In the genomic region with DNA sequence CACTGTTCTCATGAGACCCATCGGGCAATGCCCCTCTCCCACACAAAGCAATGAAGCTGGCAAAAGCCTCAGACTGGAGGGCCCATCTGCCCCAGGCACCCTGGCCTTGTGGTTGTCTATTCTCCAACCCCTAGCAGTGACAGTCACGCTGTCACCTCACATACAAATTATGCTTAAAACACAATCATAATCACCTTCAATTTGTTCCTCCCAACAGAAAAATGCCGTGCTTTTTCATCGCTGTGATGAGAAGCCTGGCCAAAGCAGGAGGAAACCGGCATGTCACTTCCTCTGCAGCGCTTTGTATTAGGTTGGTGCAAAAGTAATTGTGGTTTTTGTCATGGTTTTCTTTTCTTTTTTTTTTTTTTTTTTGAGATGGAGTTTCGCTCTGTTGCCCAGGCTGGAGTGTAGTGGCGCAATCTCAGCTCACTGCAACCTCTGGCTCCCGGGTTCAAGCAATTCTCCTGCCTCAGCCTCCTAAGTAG, we compare ENCODE assay signal across 8 cellular contexts. TPM values are rescaled to one million over a fixed set of nuclear protein-coding genes. Genes with fewer than 3 reads are reported as not detected.
DNase-seq lines count a peak whose midpoint lies in the region; ATAC-seq and TF ChIP-seq lines count a peak whose summit lies in the region.
"Not testable (repeated sequence)": the region's sequence is repeated elsewhere in the genome, so short reads cannot be mapped to it uniquely, and the experiment has no call there.

No MANE protein-coding gene starts in this region.

- H3K9me2 ChIP-seq in OCI-LY7 (ENCODE audit: insufficient read depth, low read length) = not testable (repeated sequence)

- peak overlapping the region; percentile 70 for H2AFZ ChIP-seq in OCI-LY7 (ENCODE audit: low read length)

- CTCF ChIA-PET in CD8-positive, alpha-beta T cell (lab: Charles Lee) = interaction anchor here (0.7 to 3.5 kb wide), 2 partner anchors 10 to 18 kb away, joined by 3 to 19 read pairs; no protein-coding TSS in a partner anchor
- CTCF ChIA-PET in OCI-LY7 (lab: Charles Lee; ENCODE audit: unreplicated experiment) = not testable (repeated sequence)
- CTCF ChIA-PET in activated CD4-positive, alpha-beta T cell treated with anti-CD3 and anti-CD28 coated beads, Interleukin-2, amount 10 ng/mL, durations not matched to agents 7 days and 5 days (lab: Charles Lee) = interaction anchor here (0.6 to 1.6 kb wide), 3 partner anchors 9 to 1106 kb away, joined by 3 read pairs; no protein-coding TSS in a partner anchor
- CTCF ChIA-PET in activated naive CD4-positive, alpha-beta T cell treated with anti-CD3 and anti-CD28 coated beads for 36 hours (lab: Charles Lee) = interaction anchor here (0.6 to 1.6 kb wide), 6 partner anchors 9 to 267 kb away, joined by 3 to 6 read pairs (median 3); no protein-coding TSS in a partner anchor

- H3K79me2 ChIP-seq in OCI-LY7 (ENCODE audit: insufficient read depth, low read depth, low read length) = not testable (repeated sequence)

- H3K4me1 Mint-ChIP-seq in CD8-positive, alpha-beta T cell (ENCODE audit: low read depth) = peaks cover 55% of the 10 kb centered on the region
- H3K4me1 Mint-ChIP-seq in activated CD4-positive, alpha-beta T cell treated with anti-CD3 and anti-CD28 coated beads, Interleukin-2, amount 10 ng/mL, durations not matched to agents 7 days and 5 days = peaks cover 84% of the 10 kb centered on the region
- peaks cover 34% of the 10 kb centered on the region for H3K4me1 Mint-ChIP-seq in activated naive CD4-positive, alpha-beta T cell treated with anti-CD3 and anti-CD28 coated beads for 36 hours (ENCODE audit: low read depth)
- peaks cover 32 to 41% of the 10 kb centered on the region in 2 donors for H3K4me1 Mint-ChIP-seq in effector memory CD8-positive, alpha-beta T cell (ENCODE audit: low read depth in 2 of 2)
- peaks cover 28 to 60% (median 47%) of the 10 kb centered on the region in 3 donors for H3K4me1 Mint-ChIP-seq in naive B cell

- not testable (repeated sequence) for BruUV-seq in OCI-LY7 (replicated peaks; lab: Mats Ljungman, UMichigan)

- not testable (repeated sequence) for H3K36me3 ChIP-seq in CD8-positive, alpha-beta T cell (ENCODE audit: insufficient read depth, low read length); OCI-LY7 (ENCODE audit: insufficient read depth, low read length)
- peaks cover 19 to 91% (median 86%) of the 10 kb centered on the region in 4 donors for H3K36me3 ChIP-seq in stomach

- peak overlapping the region; percentile 61 for H3K4me3 Mint-ChIP-seq in CD8-positive, alpha-beta T cell
- H3K4me3 Mint-ChIP-seq in activated CD4-positive, alpha-beta T cell treated with anti-CD3 and anti-CD28 coated beads, Interleukin-2, amount 10 ng/mL, durations not matched to agents 7 days and 5 days = peak overlapping the region; percentile 64
- H3K4me3 Mint-ChIP-seq in activated naive CD4-positive, alpha-beta T cell treated with anti-CD3 and anti-CD28 coated beads for 36 hours = peak overlapping the region; percentile 29
- H3K4me3 Mint-ChIP-seq in effector memory CD8-positive, alpha-beta T cell = peak overlapping the region; percentile 69 to 76
- H3K4me3 Mint-ChIP-seq in naive B cell = peak overlapping the region in 4 of 8 donors; percentile 20 to 72 (median 66)

- WGBS in stomach, 5 donors = 70 to 85% (median 80%) methylated on average over 9 of the region's 9 CpGs

- H3K4me1 ChIP-seq in CD8-positive, alpha-beta T cell (ENCODE audit: insufficient read depth, low read length) = peaks cover 19% of the 10 kb centered on the region
- H3K4me1 ChIP-seq in OCI-LY7 (ENCODE audit: insufficient read depth, low read length, poor library complexity, severe bottlenecking) (peaks cover 85% of the 10 kb centered on the region), stomach (peaks cover 0 to 27% (median 0%) of the 10 kb centered on the region in 4 donors)

- not testable (repeated sequence) for H3K9me3 ChIP-seq in CD8-positive, alpha-beta T cell (ENCODE audit: low read length); OCI-LY7 (ENCODE audit: low read length); stomach

- not testable (repeated sequence) for H3K27me3 ChIP-seq in CD8-positive, alpha-beta T cell (ENCODE audit: insufficient read depth, low read length); HL-60 (ENCODE audit: insufficient read depth, poor library complexity, severe bottlenecking); stomach

- not testable (repeated sequence) for H3K27ac ChIP-seq in CD8-positive, alpha-beta T cell (ENCODE audit: low read depth, low read length)
- H3K27ac ChIP-seq in HL-60 (replicated peaks) (peak overlapping the region; percentile 19), OCI-LY7 (ENCODE audit: low read depth, low read length, poor library complexity, severe bottlenecking) (peak overlapping the region; percentile 59), stomach (peak overlapping the region; percentile 5 to 74 (median 35))

- peak overlapping the region; percentile 65 for H3K4me2 ChIP-seq in OCI-LY7 (ENCODE audit: low read length)

- TF ChIP-seq EP300 in stomach (IDR thresholded peaks at IDR 0.05) = not testable (repeated sequence)

- H4K20me1 ChIP-seq in OCI-LY7 (ENCODE audit: insufficient read depth, low read length) = not testable (repeated sequence)

- H3K36me3 Mint-ChIP-seq in CD8-positive, alpha-beta T cell = peaks cover 64% of the 10 kb centered on the region
- H3K36me3 Mint-ChIP-seq in activated CD4-positive, alpha-beta T cell treated with anti-CD3 and anti-CD28 coated beads, Interleukin-2, amount 10 ng/mL, durations not matched to agents 7 days and 5 days (ENCODE audit: low read depth) = peaks cover 75% of the 10 kb centered on the region
- H3K36me3 Mint-ChIP-seq in activated naive CD4-positive, alpha-beta T cell treated with anti-CD3 and anti-CD28 coated beads for 36 hours (ENCODE audit: low read depth) = peaks cover 57% of the 10 kb centered on the region
- H3K36me3 Mint-ChIP-seq in effector memory CD8-positive, alpha-beta T cell (ENCODE audit: insufficient read depth) = peaks cover 25% of the 10 kb centered on the region
- H3K36me3 Mint-ChIP-seq in naive B cell = peaks cover 13% of the 10 kb centered on the region in 2 donors

- TF ChIP-seq CTCF in CD8-positive, alpha-beta T cell (IDR thresholded peaks at IDR 0.05); HL-60 (IDR thresholded peaks at IDR 0.05; ENCODE audit: insufficient read depth, low read length); OCI-LY7 (conservative IDR thresholded peaks at IDR 0.05; ENCODE audit: low read length); stomach (IDR thresholded peaks at IDR 0.05): not testable (repeated sequence)

- DNase-seq in CD8-positive, alpha-beta T cell = peak in 2 of 7 experiments; percentile 20 to 32
- peak in 1 of 2 experiments; percentile 58 for DNase-seq in HL-60 (ENCODE audit: low read depth in 1 of 2, low spot score in 1 of 2)
- DNase-seq in OCI-LY7 (ENCODE audit: low spot score) = peak; percentile 52
- peak; percentile 69 for DNase-seq in activated CD4-positive, alpha-beta T cell treated with anti-CD3 and anti-CD28 coated beads, Interleukin-2, amount 10 ng/mL, durations not matched to agents 7 days and 5 days
- DNase-seq in activated naive CD4-positive, alpha-beta T cell treated with anti-CD3 and anti-CD28 coated beads for 36 hours = peak; percentile 62
- not testable (repeated sequence) for DNase-seq in effector memory CD8-positive, alpha-beta T cell; naive B cell; stomach

- peak overlapping the region; percentile 17 for H3K4me3 ChIP-seq in CD8-positive, alpha-beta T cell (ENCODE audit: low read depth, low read length)
- H3K4me3 ChIP-seq in HL-60 (replicated peaks; ENCODE audit: insufficient read depth, low read length); OCI-LY7 (ENCODE audit: low read depth, low read length, poor library complexity, severe bottlenecking); stomach: not testable (repeated sequence)

- H3K27ac Mint-ChIP-seq in CD8-positive, alpha-beta T cell = peak overlapping the region; percentile 89
- H3K27ac Mint-ChIP-seq in activated CD4-positive, alpha-beta T cell treated with anti-CD3 and anti-CD28 coated beads, Interleukin-2, amount 10 ng/mL, durations not matched to agents 7 days and 5 days = peak overlapping the region; percentile 93
- peak overlapping the region; percentile 77 for H3K27ac Mint-ChIP-seq in activated naive CD4-positive, alpha-beta T cell treated with anti-CD3 and anti-CD28 coated beads for 36 hours
- H3K27ac Mint-ChIP-seq in effector memory CD8-positive, alpha-beta T cell = peak overlapping the region; percentile 91 to 95
- H3K27ac Mint-ChIP-seq in naive B cell = peak overlapping the region in 4 of 6 donors; percentile 77 to 88 (median 86)

- intact Hi-C loops in CD8-positive, alpha-beta T cell (cut with DNase I, micrococcal nuclease); OCI-LY7 (cut with micrococcal nuclease; ENCODE audit: unreplicated experiment); stomach (cut with DNase I; ENCODE audit: low total_unique reads): not testable (repeated sequence)
- intact Hi-C loops in activated naive CD4-positive, alpha-beta T cell treated with anti-CD3 and anti-CD28 coated beads for 36 hours (cut with micrococcal nuclease) = loop anchor here (1.0 kb wide), 1 partner anchor 8 kb away; no protein-coding TSS in a partner anchor

- POLR2A ChIA-PET in CD8-positive, alpha-beta T cell (lab: Charles Lee); activated CD4-positive, alpha-beta T cell treated with anti-CD3 and anti-CD28 coated beads, Interleukin-2, amount 10 ng/mL, durations not matched to agents 7 days and 5 days (lab: Charles Lee): not testable (repeated sequence)
- POLR2A ChIA-PET in OCI-LY7 (lab: Charles Lee) = interaction anchor here (0.6 to 1.6 kb wide), 10 partner anchors 9 to 943 kb away, joined by 3 to 6 read pairs (median 4); no protein-coding TSS in a partner anchor

- H3K27me3 Mint-ChIP-seq in CD8-positive, alpha-beta T cell (ENCODE audit: low read depth); activated CD4-positive, alpha-beta T cell treated with anti-CD3 and anti-CD28 coated beads, Interleukin-2, amount 10 ng/mL, durations not matched to agents 7 days and 5 days; activated naive CD4-positive, alpha-beta T cell treated with anti-CD3 and anti-CD28 coated beads for 36 hours (ENCODE audit: low read depth); effector memory CD8-positive, alpha-beta T cell; naive B cell: not testable (repeated sequence)

- TF ChIP-seq POLR2A in stomach (IDR thresholded peaks at IDR 0.05) = not testable (repeated sequence)

- H3K9me3 Mint-ChIP-seq in CD8-positive, alpha-beta T cell; activated CD4-positive, alpha-beta T cell treated with anti-CD3 and anti-CD28 coated beads, Interleukin-2, amount 10 ng/mL, durations not matched to agents 7 days and 5 days; activated naive CD4-positive, alpha-beta T cell treated with anti-CD3 and anti-CD28 coated beads for 36 hours; effector memory CD8-positive, alpha-beta T cell; naive B cell: not testable (repeated sequence)

- ATAC-seq in CD8-positive, alpha-beta T cell = peak; percentile 79
- peak; percentile 87 for ATAC-seq in effector memory CD8-positive, alpha-beta T cell (replicated peaks)
- peak; percentile 28 to 65 for ATAC-seq in naive B cell (ENCODE audit: low read depth in 2 of 2)

RNA-seq across cellular contexts. Expression of a gene that starts 41.8 kb away (rescaled TPM):
- total RNA-seq in CD8-positive, alpha-beta T cell = 10 to 100 TPM; 13.3 to 14.7 TPM
- 9.7 and 13.2 TPM in 2 replicates for total RNA-seq in OCI-LY7 (2014; rRNA removed; shearing (Covaris generic))
- total RNA-seq in OCI-LY7 (2022) (25.8 and 26.1 TPM in 2 replicates), stomach (10 to 100 TPM; 13.0 to 76.5 (median 49.0) TPM)
- total RNA-seq in activated CD4-positive, alpha-beta T cell treated with anti-CD3 and anti-CD28 coated beads, Interleukin-2, amount 10 ng/mL, durations not matched to agents 7 days and 5 days = 10 to 100 TPM; 45.4 to 46.5 TPM
- total RNA-seq in activated naive CD4-positive, alpha-beta T cell treated with anti-CD3 and anti-CD28 coated beads for 36 hours = 10 to 100 TPM; 32.0 to 36.3 TPM
- polyA plus RNA-seq in naive B cell (ENCODE audit: low read depth in 6 of 6) (10 to 100 TPM; 32.6 to 42.8 (median 39.9) TPM), stomach (10 to 100 TPM; 11.2 to 21.5 (median 13.6) TPM)

RNA-seq across cellular contexts. Expression of a gene that starts 41.8 kb away (rescaled TPM):
- 1 to 10 TPM; 4.6 to 4.8 TPM for total RNA-seq in CD8-positive, alpha-beta T cell
- total RNA-seq in OCI-LY7 (2014; rRNA removed; shearing (Covaris generic)) = 1.7 and 2.1 TPM in 2 replicates
- total RNA-seq in OCI-LY7 (2022) (5.5 and 6.1 TPM in 2 replicates), stomach (10 to 100 TPM in 3 of 5 donors, 1 to 10 TPM in 2; 1.2 to 17.4 (median 11.0) TPM)
- total RNA-seq in activated CD4-positive, alpha-beta T cell treated with anti-CD3 and anti-CD28 coated beads, Interleukin-2, amount 10 ng/mL, durations not matched to agents 7 days and 5 days = 10 to 100 TPM; 13.4 to 14.3 TPM
- total RNA-seq in activated naive CD4-positive, alpha-beta T cell treated with anti-CD3 and anti-CD28 coated beads for 36 hours = 1 to 10 TPM; 3.2 to 3.3 TPM
- polyA plus RNA-seq in naive B cell (ENCODE audit: low read depth in 6 of 6) (1 to 10 TPM in 4 of 6 donors, under 1 TPM in 1, not detected in 1; 0.50 to 2.0 (median 1.5) TPM), stomach (under 1 TPM; 0.15 to 0.75 (median 0.15) TPM)

RNA-seq across cellular contexts. Expression of a gene that starts 58.7 kb away (rescaled TPM):
- 10 to 100 TPM; 21.7 to 23.5 TPM for total RNA-seq in CD8-positive, alpha-beta T cell
- total RNA-seq in OCI-LY7 (2014; rRNA removed; shearing (Covaris generic)) = 11.8 and 19.2 TPM in 2 replicates
- total RNA-seq in OCI-LY7 (2022) = 53.7 and 55.3 TPM in 2 replicates
- 10 to 100 TPM; 38.8 to 39.3 TPM for total RNA-seq in activated CD4-positive, alpha-beta T cell treated with anti-CD3 and anti-CD28 coated beads, Interleukin-2, amount 10 ng/mL, durations not matched to agents 7 days and 5 days
- 10 to 100 TPM; 48.1 to 51.1 TPM for total RNA-seq in activated naive CD4-positive, alpha-beta T cell treated with anti-CD3 and anti-CD28 coated beads for 36 hours
- 10 to 100 TPM; 66.0 to 87.6 (median 75.1) TPM for polyA plus RNA-seq in naive B cell (ENCODE audit: low read depth in 6 of 6)
- total RNA-seq in stomach = 100 to 1,000 TPM in 3 of 5 donors, 10 to 100 TPM in 2; 65.8 to 284 (median 106) TPM
- polyA plus RNA-seq in stomach = 100 to 1,000 TPM in 1 of 3 donors, 10 to 100 TPM in 2; 65.2 to 165 (median 75.8) TPM
